12 cellular contexts compared by ENCODE assay signal in the genomic region with DNA sequence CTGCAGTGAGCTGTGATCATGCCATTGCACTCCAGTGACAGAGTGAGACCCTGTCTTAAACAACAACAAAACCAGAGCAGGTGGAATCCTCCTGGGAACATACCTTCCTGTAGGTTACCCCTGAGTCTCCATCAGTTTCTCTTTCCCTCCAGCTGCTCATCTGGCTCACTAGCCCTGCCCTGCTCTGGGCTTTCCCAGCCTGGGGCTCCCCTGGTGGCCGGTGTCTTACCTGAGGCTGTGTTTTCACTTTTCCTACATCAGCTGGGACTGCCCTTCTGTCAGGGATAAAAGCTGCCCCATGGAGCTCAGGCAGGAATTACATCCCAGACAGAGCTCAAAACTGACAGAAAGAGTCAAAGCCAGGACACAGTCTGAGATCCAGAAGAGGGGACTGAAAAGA. TPM values are rescaled to one million over a fixed set of nuclear protein-coding genes. Genes with fewer than 3 reads are reported as not detected.
DNase-seq lines count a peak whose midpoint lies in the region; ATAC-seq, FAIRE-seq and TF ChIP-seq lines count a peak whose summit lies in the region.
"Not testable (repeated sequence)": the region's sequence is repeated elsewhere in the genome, so short reads cannot be mapped to it uniquely, and the experiment has no call there.
"Had no signal": no experiment of that assay in that cellular context is flagged by ENCODE, and none has a peak within 500 bp of the region (broad histone marks: within the 10 kb centered on the region; RNA-seq: fewer than 3 reads in every experiment).

A gene (plus strand): TSS at position 312 of the 400 bp plus-strand sequence. CDS start 173 bp downstream, outside the sequence.

- H3K4me3 Mint-ChIP-seq in WTC11; activated T-cell treated with anti-CD3 and anti-CD28 coated beads, Interleukin-2, amount 50 U/mL, for 72 hours; naive thymus-derived CD8-positive, alpha-beta T cell: not testable (repeated sequence)

- peak; percentile 73 for ATAC-seq in WTC11
- peak; percentile 60 to 73 for ATAC-seq in activated T-cell treated with anti-CD3 and anti-CD28 coated beads, Interleukin-2, amount 50 U/mL, for 72 hours (replicated peaks in 1 of 2)
- peak; percentile 59 for ATAC-seq in left colon
- ATAC-seq in naive thymus-derived CD8-positive, alpha-beta T cell, result peak; percentile 49 to 63

- not testable (repeated sequence) for H3K36me3 ChIP-seq in bronchial epithelial cell (ENCODE audit: control insufficient read depth, insufficient read depth, low read length)

- not testable (repeated sequence) for H3K4me3 ChIP-seq in bronchial epithelial cell (ENCODE audit: low read depth, low read length)

- peak; percentile 49 for FAIRE-seq in G401.6 (lab: Jason Lieb, UNC)
- peak; percentile 98 for FAIRE-seq in bronchial epithelial cell (lab: Jason Lieb, UNC)
- peak; percentile 74 for FAIRE-seq in urothelium cell line (lab: Jason Lieb, UNC)

- TF ChIP-seq CTCF in WTC11 (IDR thresholded peaks at IDR 0.05); bronchial epithelial cell (IDR thresholded peaks at IDR 0.05; ENCODE audit: insufficient read depth, low read length, severe bottlenecking): not testable (repeated sequence)

- not testable (repeated sequence) for H3K27ac Mint-ChIP-seq in WTC11; activated T-cell treated with anti-CD3 and anti-CD28 coated beads, Interleukin-2, amount 50 U/mL, for 72 hours; naive thymus-derived CD8-positive, alpha-beta T cell

- peaks cover 74% of the 10 kb centered on the region for H3K27me3 Mint-ChIP-seq in WTC11 (ENCODE audit: low read depth)
- peaks cover 32% of the 10 kb centered on the region for H3K27me3 Mint-ChIP-seq in activated T-cell treated with anti-CD3 and anti-CD28 coated beads, Interleukin-2, amount 50 U/mL, for 72 hours (ENCODE audit: low read depth)
- H3K27me3 Mint-ChIP-seq in naive thymus-derived CD8-positive, alpha-beta T cell, result peaks cover 10 to 45% (median 19%) of the 10 kb centered on the region in 5 donors

- not testable (repeated sequence) for H3K36me3 Mint-ChIP-seq in WTC11; activated T-cell treated with anti-CD3 and anti-CD28 coated beads, Interleukin-2, amount 50 U/mL, for 72 hours (ENCODE audit: insufficient read depth in 2 of 2); naive thymus-derived CD8-positive, alpha-beta T cell

- peaks cover 25% of the 10 kb centered on the region for H3K27me3 ChIP-seq in bronchial epithelial cell (ENCODE audit: control insufficient read depth, insufficient read depth, low read length)

- H3K9me3 Mint-ChIP-seq in WTC11; activated T-cell treated with anti-CD3 and anti-CD28 coated beads, Interleukin-2, amount 50 U/mL, for 72 hours; naive thymus-derived CD8-positive, alpha-beta T cell: not testable (repeated sequence)

- POLR2A ChIA-PET in WTC11 (lab: Charles Lee); naive thymus-derived CD8-positive, alpha-beta T cell (lab: Charles Lee): not testable (repeated sequence)

- H3K4me1 Mint-ChIP-seq in WTC11; activated T-cell treated with anti-CD3 and anti-CD28 coated beads, Interleukin-2, amount 50 U/mL, for 72 hours (ENCODE audit: low read depth): not testable (repeated sequence)
- H3K4me1 Mint-ChIP-seq in naive thymus-derived CD8-positive, alpha-beta T cell, result peaks cover 2 to 15% (median 8%) of the 10 kb centered on the region in 4 donors

- CTCF ChIA-PET in WTC11 (lab: Charles Lee), result not testable (repeated sequence)

- intact Hi-C loops in left colon (cut with DNase I, micrococcal nuclease), result not testable (repeated sequence)

- peak; percentile 63 for DNase-seq in NCI-H2171 (lab: John Stamatoyannopoulos, UW)
- DNase-seq in WTC11 (ENCODE audit: low spot score); activated T-cell treated with anti-CD3 and anti-CD28 coated beads, Interleukin-2, amount 50 U/mL, for 72 hours; bronchial epithelial cell (ENCODE audit: low read depth); left colon; naive thymus-derived CD8-positive, alpha-beta T cell; urothelium cell line (ENCODE audit: low spot score): not testable (repeated sequence)

RNA-seq across cellular contexts. Expression of the gene that starts here (rescaled TPM):
- total RNA-seq in WTC11 (2021) (not detected in 3 replicates), bronchial epithelial cell (not detected in 2 replicates), left colon (not detected)
- total RNA-seq in activated T-cell treated with anti-CD3 and anti-CD28 coated beads, Interleukin-2, amount 50 U/mL, for 72 hours, result under 1 TPM in 1 of 2 donors, not detected in 1; 0.46 TPM
- not detected for total RNA-seq in naive thymus-derived CD8-positive, alpha-beta T cell
- not detected for polyA plus RNA-seq in naive thymus-derived CD8-positive, alpha-beta T cell
- total RNA-seq: A673; CD8-positive, alpha-beta T cell; H7; M059J had no signal

Comparison
In these comparisons a context has a peak if more than half of its experiments do, and no peak if none do; other contexts are left out.
1. Peak in ATAC-seq in WTC11; RNA of the gene not detected or under 1 TPM.
2. Peak in ATAC-seq in activated T-cell treated with anti-CD3 and anti-CD28 coated beads, Interleukin-2, amount 50 U/mL, for 72 hours; RNA of the gene not detected or under 1 TPM.
3. Peak in ATAC-seq in left colon; RNA of the gene not detected or under 1 TPM.
4. Peak in ATAC-seq in naive thymus-derived CD8-positive, alpha-beta T cell; RNA of the gene not detected or under 1 TPM.